9 cellular contexts compared by ENCODE assay signal in genomic region chr5:148083203-148083602, GRCh38. TPM values are rescaled to one million over a fixed set of nuclear protein-coding genes. Genes with fewer than 3 reads are reported as not detected.
"Had no signal": no experiment of that assay in that cellular context is flagged by ENCODE, and none has a peak within 500 bp of the region (broad histone marks: within the 10 kb centered on the region; RNA-seq: fewer than 3 reads in every experiment).

No MANE protein-coding gene starts in this region.

- H3K27me3 Mint-ChIP-seq: IgD-negative memory B cell had no signal

- H3K4me1 ChIP-seq: HAP-1 had no signal

- ATAC-seq: HCT116, HepG2 had no signal

- H3K4me3 ChIP-seq: GM23248, HAP-1 had no signal

- H3K9ac ChIP-seq: GM23248 had no signal

- H3K4me3 Mint-ChIP-seq: IgD-negative memory B cell had no signal

- H3K36me3 Mint-ChIP-seq: IgD-negative memory B cell had no signal

- FAIRE-seq: HepG2 had no signal

- H3K4me1 Mint-ChIP-seq: IgD-negative memory B cell had no signal

- H2AFZ ChIP-seq: GM23248 had no signal

- H3K27ac Mint-ChIP-seq: IgD-negative memory B cell had no signal

- H3K27ac ChIP-seq: GM23248 had no signal

- DNase-seq: GM23248, GOT3, H7, KG1 had no signal

- H3K36me3 ChIP-seq: HAP-1 had no signal

- H3K9me3 ChIP-seq: HAP-1 had no signal

RNA-seq across cellular contexts. Expression of gene SPINK5, which starts 19.4 kb away (rescaled TPM):
- total RNA-seq: GM23248, HepG2, HT1080 had no signal
